ENCODE assay signal across 26 cellular contexts in genomic region chr6:105177521-105177920, GRCh38. TPM values are rescaled to one million over a fixed set of nuclear protein-coding genes. Genes with fewer than 3 reads are reported as not detected.
DNase-seq lines count a peak whose midpoint lies in the region; ATAC-seq and TF ChIP-seq lines count a peak whose summit lies in the region.
"Had no signal": no experiment of that assay in that cellular context is flagged by ENCODE, and none has a peak within 500 bp of the region (broad histone marks: within the 10 kb centered on the region; RNA-seq: fewer than 3 reads in every experiment).

No MANE protein-coding gene starts in this region.

- no peak for DNase-seq in HFFc6
- DNase-seq in mammary epithelial cell, result no peak
- peak; percentile 52 for DNase-seq in osteoblast (ENCODE audit: insufficient read length, low spot score, missing footprints)
- DNase-seq in CD8-positive, alpha-beta T cell, result no peak
- no peak for DNase-seq in MM.1S
- no peak for DNase-seq in activated T-helper 1 cell treated with anti-CD3 and anti-CD28 coated beads, Interleukin-12 subunit alpha, Interleukin-12 subunit beta, Interleukin-2, Interleukin-4 antibody, amounts not matched to agents 30 ng/mL and 10 ng/mL and 1 ng/mL, durations not matched to agents 14 hours and 24 hours and 36 hours (ENCODE audit: low spot score)
- DNase-seq: activated CD8-positive, alpha-beta T cell treated with anti-CD3 and anti-CD28 coated beads, Interleukin-2, amount 10 ng/mL, durations not matched to agents 7 days and 5 days; activated gamma-delta T cell; activated T-cell treated with anti-CD3 and anti-CD28 coated beads for 4 hours; body of pancreas; colonic mucosa; esophagus squamous epithelium; Kasumi-1; mesendoderm; naive thymus-derived CD4-positive, alpha-beta T cell; NCI-H1930; nucleus accumbens; SIG-M5; stimulated activated CD4-positive, alpha-beta T cell treated with anti-CD3 and anti-CD28 coated beads, Interleukin-4, amount 100 ng/mL, for 4 hours; stimulated activated naive CD4-positive, alpha-beta T cell; thyroid gland had no signal

- H3F3A ChIP-seq in MM.1S (ENCODE audit: insufficient read depth, low read length), result no peaks in the 10 kb centered on the region

- H3K4me2 ChIP-seq in mammary epithelial cell (ENCODE audit: insufficient read depth, low read depth, low read length) (peak overlapping the region; percentile 83), osteoblast (ENCODE audit: insufficient read depth, low read length) (peak overlapping the region; percentile 86), MM.1S (ENCODE audit: low read depth, low read length) (no peak overlapping the region)

- no peaks in the 10 kb centered on the region for H3K9me2 ChIP-seq in MM.1S (replicated peaks; ENCODE audit: insufficient read depth, low read length)

- no peaks in the 10 kb centered on the region for H3K9me3 ChIP-seq in mammary epithelial cell (replicated peaks; ENCODE audit: insufficient read depth, low read length)
- H3K9me3 ChIP-seq in osteoblast (ENCODE audit: low read depth, low read length), result no peaks in the 10 kb centered on the region
- H3K9me3 ChIP-seq in CD8-positive, alpha-beta T cell (ENCODE audit: low read length), result no peaks in the 10 kb centered on the region
- H3K9me3 ChIP-seq in MM.1S (replicated peaks; ENCODE audit: insufficient read depth, low read length), result no peaks in the 10 kb centered on the region
- H3K9me3 ChIP-seq: body of pancreas, colonic mucosa, esophagus squamous epithelium, thyroid gland had no signal

- no peak overlapping the region for H2AFZ ChIP-seq in ACC112 (ENCODE audit: low read length, unreplicated experiment)
- peak overlapping the region; percentile 63 for H2AFZ ChIP-seq in mammary epithelial cell (ENCODE audit: low read depth, low read length)
- no peak overlapping the region for H2AFZ ChIP-seq in osteoblast (ENCODE audit: low read length)
- H2AFZ ChIP-seq in MM.1S (ENCODE audit: low read length), result no peak overlapping the region

- H3K9ac ChIP-seq in mammary epithelial cell (ENCODE audit: insufficient read depth, low read length) (no peak overlapping the region), MM.1S (ENCODE audit: low read length) (no peak overlapping the region)

- peaks cover 10% of the 10 kb centered on the region for H3K36me3 Mint-ChIP-seq in HFFc6 (ENCODE audit: low read depth)
- no peaks in the 10 kb centered on the region for H3K36me3 Mint-ChIP-seq in CD8-positive, alpha-beta T cell
- peaks cover 1% of the 10 kb centered on the region for H3K36me3 Mint-ChIP-seq in activated T-helper 1 cell treated with anti-CD3 and anti-CD28 coated beads, Interleukin-12 subunit alpha, Interleukin-12 subunit beta, Interleukin-2, Interleukin-4 antibody, amounts not matched to agents 30 ng/mL and 10 ng/mL and 1 ng/mL, durations not matched to agents 14 hours and 24 hours and 36 hours (ENCODE audit: low read depth)
- H3K36me3 Mint-ChIP-seq: CD14-positive monocyte; naive thymus-derived CD4-positive, alpha-beta T cell had no signal

- H3K27me3 ChIP-seq in ACC112 (ENCODE audit: insufficient read depth, low read length) (no peaks in the 10 kb centered on the region), mammary epithelial cell (ENCODE audit: insufficient read depth, low read length) (no peaks in the 10 kb centered on the region), osteoblast (ENCODE audit: insufficient read depth, low read length) (no peaks in the 10 kb centered on the region), MM.1S (replicated peaks; ENCODE audit: insufficient read depth, low read length) (0 out of 2 replicates have a peak, but pooled peaks cover 5% of the 10 kb centered on the region)
- peaks cover 11% of the 10 kb centered on the region for H3K27me3 ChIP-seq in CD8-positive, alpha-beta T cell (ENCODE audit: insufficient read depth, low read length)
- H3K27me3 ChIP-seq: thyroid gland had no signal

- H3K36me3 ChIP-seq in ACC112 (ENCODE audit: insufficient read depth, low read length), result no peaks in the 10 kb centered on the region
- no peaks in the 10 kb centered on the region for H3K36me3 ChIP-seq in mammary epithelial cell (ENCODE audit: insufficient read depth, low read length)
- H3K36me3 ChIP-seq in osteoblast (ENCODE audit: insufficient read depth, low read length), result no peaks in the 10 kb centered on the region
- H3K36me3 ChIP-seq in CD8-positive, alpha-beta T cell (ENCODE audit: insufficient read depth, low read length), result no peaks in the 10 kb centered on the region
- no peaks in the 10 kb centered on the region for H3K36me3 ChIP-seq in MM.1S (replicated peaks; ENCODE audit: insufficient read depth, low read length)
- H3K36me3 ChIP-seq: colonic mucosa, esophagus squamous epithelium, thyroid gland had no signal

- POLR2A ChIA-PET in CD8-positive, alpha-beta T cell (lab: Charles Lee), result no interaction called here

- no peaks in the 10 kb centered on the region for H4K20me1 ChIP-seq in mammary epithelial cell (ENCODE audit: insufficient read depth, low read length)
- no peaks in the 10 kb centered on the region for H4K20me1 ChIP-seq in osteoblast (ENCODE audit: insufficient read depth, low read length)
- H4K20me1 ChIP-seq in MM.1S (ENCODE audit: insufficient read depth, low read length), result no peaks in the 10 kb centered on the region

- H3K79me2 ChIP-seq in ACC112 (ENCODE audit: control insufficient read depth, insufficient read depth, low read length, unreplicated experiment) (peaks cover 22% of the 10 kb centered on the region), mammary epithelial cell (ENCODE audit: insufficient read depth, low read length) (peaks cover 49% of the 10 kb centered on the region), osteoblast (ENCODE audit: insufficient read depth, low read length) (peaks cover 39% of the 10 kb centered on the region), MM.1S (ENCODE audit: low read length) (no peaks in the 10 kb centered on the region)

- H3K27ac ChIP-seq in ACC112 (ENCODE audit: low read depth, low read length) (peak overlapping the region; percentile 98), mammary epithelial cell (ENCODE audit: insufficient read depth, low read depth, low read length) (peak overlapping the region; percentile 87), osteoblast (ENCODE audit: low read depth, low read length) (peak overlapping the region; percentile 90), MM.1S (ENCODE audit: low read length) (no peak overlapping the region)
- no peak overlapping the region for H3K27ac ChIP-seq in CD8-positive, alpha-beta T cell (ENCODE audit: low read depth, low read length)
- H3K27ac ChIP-seq: body of pancreas, colonic mucosa, esophagus squamous epithelium, thyroid gland had no signal

- no peaks in the 10 kb centered on the region; the same call in 1 of the 2 replicates for H3K27me3 Mint-ChIP-seq in HFFc6 (ENCODE audit: insufficient read depth)
- peaks cover 50% of the 10 kb centered on the region for H3K27me3 Mint-ChIP-seq in CD8-positive, alpha-beta T cell (ENCODE audit: low read depth)
- peaks cover 49% of the 10 kb centered on the region for H3K27me3 Mint-ChIP-seq in activated T-helper 1 cell treated with anti-CD3 and anti-CD28 coated beads, Interleukin-12 subunit alpha, Interleukin-12 subunit beta, Interleukin-2, Interleukin-4 antibody, amounts not matched to agents 30 ng/mL and 10 ng/mL and 1 ng/mL, durations not matched to agents 14 hours and 24 hours and 36 hours (ENCODE audit: insufficient read depth)

- H3K4me3 ChIP-seq in ACC112 (ENCODE audit: low read depth, low read length), result peak overlapping the region; percentile 93; the same call in 1 of the 2 replicates
- no peak overlapping the region for H3K4me3 ChIP-seq in mammary epithelial cell (replicated peaks in 1 of 3; ENCODE audit: insufficient read depth in 1 of 3, low read depth in 2 of 3, low read length in 3 of 3)
- no peak overlapping the region for H3K4me3 ChIP-seq in osteoblast (ENCODE audit: insufficient read depth, low read length)
- no peak overlapping the region for H3K4me3 ChIP-seq in CD8-positive, alpha-beta T cell (ENCODE audit: low read depth, low read length)
- no peak overlapping the region for H3K4me3 ChIP-seq in MM.1S (ENCODE audit: low read length)
- H3K4me3 ChIP-seq: body of pancreas, colonic mucosa, esophagus squamous epithelium, thyroid gland had no signal

- CTCF ChIA-PET in mammary epithelial cell (lab: Charles Lee; ENCODE audit: low non-redundant PET), result no interaction called here
- CTCF ChIA-PET in CD8-positive, alpha-beta T cell (lab: Charles Lee), result no interaction called here

- TF ChIP-seq CTCF in HFFc6 (IDR thresholded peaks at IDR 0.05) (no peak), mammary epithelial cell (conservative IDR thresholded peaks at IDR 0.05 in 1 of 2, IDR thresholded peaks at IDR 0.05 in 1 of 2; ENCODE audit: extremely low read depth in 1 of 2, insufficient read depth in 1 of 2, low read depth in 1 of 2, low read length in 2 of 2) (no peak), osteoblast (IDR thresholded peaks at IDR 0.05; ENCODE audit: extremely low read depth, low read depth, low read length) (no peak), MM.1S (IDR thresholded peaks at IDR 0.05; ENCODE audit: low read length) (no peak)
- no peak for TF ChIP-seq CTCF in CD8-positive, alpha-beta T cell (IDR thresholded peaks at IDR 0.05)

- intact Hi-C loops in mammary epithelial cell (cut with micrococcal nuclease), result loop anchor here (5.0 kb wide), 2 partner anchors 95 to 225 kb away; partner anchors contain the start of gene PREP
- intact Hi-C loops in CD8-positive, alpha-beta T cell (cut with DNase I, micrococcal nuclease), result no loop called here
- intact Hi-C loops in activated T-helper 1 cell treated with anti-CD3 and anti-CD28 coated beads, Interleukin-12 subunit alpha, Interleukin-12 subunit beta, Interleukin-2, Interleukin-4 antibody, amounts not matched to agents 30 ng/mL and 10 ng/mL and 1 ng/mL, durations not matched to agents 14 hours and 24 hours and 36 hours (cut with micrococcal nuclease), result no loop called here

- in situ Hi-C loops in mammary epithelial cell (cut with MboI; ENCODE audit: low sequenced_read_pairs in 2 of 2), result no loop called here

- no peak for ATAC-seq in CD8-positive, alpha-beta T cell
- ATAC-seq: activated CD4-positive, CD25-positive, alpha-beta regulatory T cell treated with anti-CD3 and anti-CD28 coated beads, Interleukin-2, amount 50 U/mL, for 24 hours; activated CD8-positive, alpha-beta T cell treated with anti-CD3 and anti-CD28 coated beads, Interleukin-2, amount 10 ng/mL, durations not matched to agents 7 days and 5 days; body of pancreas; naive thymus-derived CD4-positive, alpha-beta T cell had no signal

- H3K4me3 Mint-ChIP-seq in HFFc6, result no peak overlapping the region
- H3K4me3 Mint-ChIP-seq in CD8-positive, alpha-beta T cell, result no peak overlapping the region
- H3K4me3 Mint-ChIP-seq in activated T-helper 1 cell treated with anti-CD3 and anti-CD28 coated beads, Interleukin-12 subunit alpha, Interleukin-12 subunit beta, Interleukin-2, Interleukin-4 antibody, amounts not matched to agents 30 ng/mL and 10 ng/mL and 1 ng/mL, durations not matched to agents 14 hours and 24 hours and 36 hours, result no peak overlapping the region
- H3K4me3 Mint-ChIP-seq: activated CD8-positive, alpha-beta T cell treated with anti-CD3 and anti-CD28 coated beads, Interleukin-2, amount 10 ng/mL, durations not matched to agents 7 days and 5 days; naive thymus-derived CD4-positive, alpha-beta T cell had no signal

- H3K27ac Mint-ChIP-seq in HFFc6, result peak overlapping the region; percentile 98
- no peak overlapping the region for H3K27ac Mint-ChIP-seq in CD8-positive, alpha-beta T cell
- no peak overlapping the region for H3K27ac Mint-ChIP-seq in activated T-helper 1 cell treated with anti-CD3 and anti-CD28 coated beads, Interleukin-12 subunit alpha, Interleukin-12 subunit beta, Interleukin-2, Interleukin-4 antibody, amounts not matched to agents 30 ng/mL and 10 ng/mL and 1 ng/mL, durations not matched to agents 14 hours and 24 hours and 36 hours
- H3K27ac Mint-ChIP-seq: activated CD8-positive, alpha-beta T cell treated with anti-CD3 and anti-CD28 coated beads, Interleukin-2, amount 10 ng/mL, durations not matched to agents 7 days and 5 days; CD14-positive monocyte; naive thymus-derived CD4-positive, alpha-beta T cell had no signal

- peaks cover 44% of the 10 kb centered on the region for H3K4me1 Mint-ChIP-seq in HFFc6 (ENCODE audit: low read depth)
- peaks cover 4% of the 10 kb centered on the region for H3K4me1 Mint-ChIP-seq in CD8-positive, alpha-beta T cell (ENCODE audit: low read depth)
- peaks cover 5% of the 10 kb centered on the region for H3K4me1 Mint-ChIP-seq in activated T-helper 1 cell treated with anti-CD3 and anti-CD28 coated beads, Interleukin-12 subunit alpha, Interleukin-12 subunit beta, Interleukin-2, Interleukin-4 antibody, amounts not matched to agents 30 ng/mL and 10 ng/mL and 1 ng/mL, durations not matched to agents 14 hours and 24 hours and 36 hours (ENCODE audit: low read depth)
- H3K4me1 Mint-ChIP-seq: CD14-positive monocyte had no signal

- peaks cover 14% of the 10 kb centered on the region for H3K9me3 Mint-ChIP-seq in HFFc6
- no peaks in the 10 kb centered on the region for H3K9me3 Mint-ChIP-seq in CD8-positive, alpha-beta T cell
- H3K9me3 Mint-ChIP-seq in activated T-helper 1 cell treated with anti-CD3 and anti-CD28 coated beads, Interleukin-12 subunit alpha, Interleukin-12 subunit beta, Interleukin-2, Interleukin-4 antibody, amounts not matched to agents 30 ng/mL and 10 ng/mL and 1 ng/mL, durations not matched to agents 14 hours and 24 hours and 36 hours, result no peaks in the 10 kb centered on the region

- dilution Hi-C loops in mammary epithelial cell (cut with HindIII; ENCODE audit: low sequenced_read_pairs), result no loop called here

- H3K4me1 ChIP-seq in ACC112 (ENCODE audit: control insufficient read depth, insufficient read depth, low read length, unreplicated experiment) (peaks cover 16% of the 10 kb centered on the region), mammary epithelial cell (ENCODE audit: insufficient read depth, low read length) (peaks cover 12% of the 10 kb centered on the region), osteoblast (ENCODE audit: insufficient read depth, low read length) (peaks cover 24% of the 10 kb centered on the region), MM.1S (ENCODE audit: low read length) (no peaks in the 10 kb centered on the region)
- H3K4me1 ChIP-seq in CD8-positive, alpha-beta T cell (ENCODE audit: insufficient read depth, low read length), result no peaks in the 10 kb centered on the region
- H3K4me1 ChIP-seq: colonic mucosa, thyroid gland had no signal

- no TSS peak for BruUV-seq in mammary epithelial cell (replicated peaks; lab: Mats Ljungman, UMichigan)

- 100% methylated on average over 1 of the region's 1 CpG for WGBS in mammary epithelial cell (ENCODE audit: low coverage, missing lambda C conversion rate)

RNA-seq across cellular contexts. Expression of gene POPDC3, which starts 2.3 kb away (rescaled TPM):
- 10 to 100 TPM; 15.4 to 24.1 (median 21.2) TPM for total RNA-seq in HFFc6 (2021; fragmentation: NEBNext Ultra II Directional; extraction: Animal tissue kit (Norgen Biotek cat#: 25700))
- 10 to 100 TPM; 14.4 to 34.0 TPM for total RNA-seq in mammary epithelial cell
- 24.4 TPM for polyA plus RNA-seq in mammary epithelial cell
- polyA minus RNA-seq in mammary epithelial cell, result 24.5 TPM
- 32.6 and 41.8 TPM in 2 replicates for total RNA-seq in osteoblast
- total RNA-seq in CD8-positive, alpha-beta T cell, result not detected
- total RNA-seq in activated T-helper 1 cell treated with anti-CD3 and anti-CD28 coated beads, Interleukin-12 subunit alpha, Interleukin-12 subunit beta, Interleukin-2, Interleukin-4 antibody, amounts not matched to agents 30 ng/mL and 10 ng/mL and 1 ng/mL, durations not matched to agents 14 hours and 24 hours and 36 hours, result not detected in 2 replicates
- total RNA-seq: activated CD8-positive, alpha-beta T cell treated with anti-CD3 and anti-CD28 coated beads, Interleukin-2, amount 10 ng/mL, durations not matched to agents 7 days and 5 days; body of pancreas; naive thymus-derived CD4-positive, alpha-beta T cell; OCI-LY7; T-helper 1 cell treated with Interleukin-12 subunit alpha and Interleukin-12 subunit beta and Interleukin-4 antibody, amounts not matched to agents 30 ng/mL and 1 ng/mL, for 36 hours had no signal
- polyA plus RNA-seq: CD14-positive monocyte; naive thymus-derived CD4-positive, alpha-beta T cell had no signal

Comparison
In these comparisons a context has a peak if more than half of its experiments do, and no peak if none do; other contexts are left out.
1. H3K27ac ChIP-seq: peak in ACC112 (single experiment), mammary epithelial cell (single experiment) and osteoblast (single experiment); none in CD8-positive, alpha-beta T cell (single experiment) and MM.1S (single experiment).
2. RNA of gene POPDC3, which starts 2.3 kb away (total RNA-seq): 14.4 to 34.0 TPM in mammary epithelial cell, 32.6 to 41.8 TPM in osteoblast and 15.4 to 24.1 TPM in HFFc6; not detected in CD8-positive, alpha-beta T cell and not detected in activated T-helper 1 cell treated with anti-CD3 and anti-CD28 coated beads, Interleukin-12 subunit alpha, Interleukin-12 subunit beta, Interleukin-2, Interleukin-4 antibody, amounts not matched to agents 30 ng/mL and 10 ng/mL and 1 ng/mL, durations not matched to agents 14 hours and 24 hours and 36 hours; every median in the first group is over 10 times any median in the second.